15 cellular contexts compared by ENCODE assay signal in the genomic region with DNA sequence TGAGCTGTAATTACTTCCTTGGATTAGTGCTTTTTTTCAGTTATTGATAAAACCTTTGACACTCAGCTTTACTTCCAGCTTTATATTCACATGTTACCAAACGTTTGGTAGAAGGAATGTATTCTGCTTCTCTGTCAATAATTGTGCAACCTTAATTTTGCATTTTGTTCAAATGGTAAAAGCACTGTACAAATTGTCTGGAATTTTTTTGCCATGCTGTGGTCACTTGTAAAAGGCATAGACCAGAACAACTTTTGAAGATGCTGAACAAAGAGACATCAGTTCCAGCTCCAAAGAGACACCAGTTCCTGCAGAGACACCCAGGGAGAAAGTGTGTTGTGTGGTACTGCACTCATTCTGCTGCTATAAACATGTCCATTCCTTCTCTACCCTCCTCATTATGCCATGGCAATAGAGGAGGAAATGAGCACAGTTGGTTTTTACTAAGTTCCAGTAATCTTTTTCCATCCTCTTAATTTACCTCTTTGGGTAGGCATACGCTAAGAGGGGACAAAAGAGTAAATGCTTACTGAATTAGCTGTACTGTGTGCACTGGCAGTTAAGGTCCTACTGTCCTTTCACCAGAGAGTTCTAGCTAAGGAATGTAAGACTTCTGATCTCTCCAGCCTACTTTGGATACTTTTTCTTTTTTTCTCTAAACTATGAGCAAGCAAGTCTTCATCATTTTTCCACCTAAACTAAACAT.
"Had no signal": no experiment of that assay in that cellular context is flagged by ENCODE, and none has a peak within 500 bp of the region (broad histone marks: within the 10 kb centered on the region; RNA-seq: fewer than 3 reads in every experiment).

No MANE protein-coding gene starts in this region.

- H3K27me3 ChIP-seq: breast epithelium, dorsolateral prefrontal cortex, heart left ventricle, upper lobe of right lung had no signal

- H3K36me3 ChIP-seq: breast epithelium, heart left ventricle, upper lobe of right lung had no signal

- H3K36me3 Mint-ChIP-seq: activated naive CD4-positive, alpha-beta T cell treated with anti-CD3 and anti-CD28 coated beads, Interleukin-2, amount 50 U/mL, for 72 hours had no signal

- H3K27ac Mint-ChIP-seq: activated naive CD4-positive, alpha-beta T cell treated with anti-CD3 and anti-CD28 coated beads, Interleukin-2, amount 50 U/mL, for 72 hours; activated T-cell treated with anti-CD3 and anti-CD28 coated beads, Interleukin-2, amount 50 U/mL, for 24 hours had no signal

- H3K9me3 ChIP-seq: breast epithelium, upper lobe of right lung had no signal

- H3K4me1 ChIP-seq: breast epithelium, heart left ventricle had no signal

- H3K27me3 Mint-ChIP-seq: activated T-cell treated with anti-CD3 and anti-CD28 coated beads, Interleukin-2, amount 50 U/mL, for 24 hours had no signal

- ATAC-seq: activated naive CD4-positive, alpha-beta T cell treated with anti-CD3 and anti-CD28 coated beads, Interleukin-2, amount 50 U/mL, for 72 hours; heart left ventricle; right cardiac atrium; stimulated activated naive CD8-positive, alpha-beta T cell treated with anti-CD3 and anti-CD28 coated beads, Interleukin-15, Interleukin-2, amounts not matched to agents 100 U/mL and 50 U/mL, for 24 hours had no signal

- DNase-seq: activated CD4-positive, alpha-beta T cell treated with anti-CD3 and anti-CD28 coated beads, Interleukin-2, amount 50 U/mL, for 1 hour; activated effector memory CD4-positive, alpha-beta T cell treated with Interleukin-2 at 50 U/mL for 16 hours; activated T-cell treated with anti-CD3 and anti-CD28 coated beads, Interleukin-2, amount 50 U/mL, for 24 hours; amygdala; dorsolateral prefrontal cortex; heart left ventricle; midbrain; posterior cingulate gyrus; right cardiac atrium; stimulated activated CD4-positive, alpha-beta T cell treated with anti-CD3 and anti-CD28 coated beads, Interleukin-1b, Interleukin-23, amount 100 ng/mL, for 48 hours; stimulated activated naive CD8-positive, alpha-beta T cell treated with anti-CD3 and anti-CD28 coated beads, Interleukin-15, Interleukin-2, amounts not matched to agents 100 U/mL and 50 U/mL, for 24 hours; T-helper 2 cell; upper lobe of right lung had no signal

- H3K27ac ChIP-seq: breast epithelium, dorsolateral prefrontal cortex, heart left ventricle, upper lobe of right lung had no signal

- H3K4me3 Mint-ChIP-seq: activated T-cell treated with anti-CD3 and anti-CD28 coated beads, Interleukin-2, amount 50 U/mL, for 24 hours had no signal

- H3K4me3 ChIP-seq: breast epithelium, dorsolateral prefrontal cortex, heart left ventricle, upper lobe of right lung had no signal
